In genomic region chr12:112466835-112467234, GRCh38 we compare ENCODE assay signal across 1 cellular context.
TF ChIP-seq lines count a peak whose summit lies in the region.

No MANE protein-coding gene starts in this region.

TF ChIP-seq in HepG2, 621 proteins besides CTCF, POLR2A, EP300 and RAD21:
- TF ChIP-seq ZNF775 (CRISPR knock-in tag; IDR thresholded peaks at IDR 0.05; ENCODE audit: borderline replicate concordance), result no peak
- TF ChIP-seq, protein P1, sequence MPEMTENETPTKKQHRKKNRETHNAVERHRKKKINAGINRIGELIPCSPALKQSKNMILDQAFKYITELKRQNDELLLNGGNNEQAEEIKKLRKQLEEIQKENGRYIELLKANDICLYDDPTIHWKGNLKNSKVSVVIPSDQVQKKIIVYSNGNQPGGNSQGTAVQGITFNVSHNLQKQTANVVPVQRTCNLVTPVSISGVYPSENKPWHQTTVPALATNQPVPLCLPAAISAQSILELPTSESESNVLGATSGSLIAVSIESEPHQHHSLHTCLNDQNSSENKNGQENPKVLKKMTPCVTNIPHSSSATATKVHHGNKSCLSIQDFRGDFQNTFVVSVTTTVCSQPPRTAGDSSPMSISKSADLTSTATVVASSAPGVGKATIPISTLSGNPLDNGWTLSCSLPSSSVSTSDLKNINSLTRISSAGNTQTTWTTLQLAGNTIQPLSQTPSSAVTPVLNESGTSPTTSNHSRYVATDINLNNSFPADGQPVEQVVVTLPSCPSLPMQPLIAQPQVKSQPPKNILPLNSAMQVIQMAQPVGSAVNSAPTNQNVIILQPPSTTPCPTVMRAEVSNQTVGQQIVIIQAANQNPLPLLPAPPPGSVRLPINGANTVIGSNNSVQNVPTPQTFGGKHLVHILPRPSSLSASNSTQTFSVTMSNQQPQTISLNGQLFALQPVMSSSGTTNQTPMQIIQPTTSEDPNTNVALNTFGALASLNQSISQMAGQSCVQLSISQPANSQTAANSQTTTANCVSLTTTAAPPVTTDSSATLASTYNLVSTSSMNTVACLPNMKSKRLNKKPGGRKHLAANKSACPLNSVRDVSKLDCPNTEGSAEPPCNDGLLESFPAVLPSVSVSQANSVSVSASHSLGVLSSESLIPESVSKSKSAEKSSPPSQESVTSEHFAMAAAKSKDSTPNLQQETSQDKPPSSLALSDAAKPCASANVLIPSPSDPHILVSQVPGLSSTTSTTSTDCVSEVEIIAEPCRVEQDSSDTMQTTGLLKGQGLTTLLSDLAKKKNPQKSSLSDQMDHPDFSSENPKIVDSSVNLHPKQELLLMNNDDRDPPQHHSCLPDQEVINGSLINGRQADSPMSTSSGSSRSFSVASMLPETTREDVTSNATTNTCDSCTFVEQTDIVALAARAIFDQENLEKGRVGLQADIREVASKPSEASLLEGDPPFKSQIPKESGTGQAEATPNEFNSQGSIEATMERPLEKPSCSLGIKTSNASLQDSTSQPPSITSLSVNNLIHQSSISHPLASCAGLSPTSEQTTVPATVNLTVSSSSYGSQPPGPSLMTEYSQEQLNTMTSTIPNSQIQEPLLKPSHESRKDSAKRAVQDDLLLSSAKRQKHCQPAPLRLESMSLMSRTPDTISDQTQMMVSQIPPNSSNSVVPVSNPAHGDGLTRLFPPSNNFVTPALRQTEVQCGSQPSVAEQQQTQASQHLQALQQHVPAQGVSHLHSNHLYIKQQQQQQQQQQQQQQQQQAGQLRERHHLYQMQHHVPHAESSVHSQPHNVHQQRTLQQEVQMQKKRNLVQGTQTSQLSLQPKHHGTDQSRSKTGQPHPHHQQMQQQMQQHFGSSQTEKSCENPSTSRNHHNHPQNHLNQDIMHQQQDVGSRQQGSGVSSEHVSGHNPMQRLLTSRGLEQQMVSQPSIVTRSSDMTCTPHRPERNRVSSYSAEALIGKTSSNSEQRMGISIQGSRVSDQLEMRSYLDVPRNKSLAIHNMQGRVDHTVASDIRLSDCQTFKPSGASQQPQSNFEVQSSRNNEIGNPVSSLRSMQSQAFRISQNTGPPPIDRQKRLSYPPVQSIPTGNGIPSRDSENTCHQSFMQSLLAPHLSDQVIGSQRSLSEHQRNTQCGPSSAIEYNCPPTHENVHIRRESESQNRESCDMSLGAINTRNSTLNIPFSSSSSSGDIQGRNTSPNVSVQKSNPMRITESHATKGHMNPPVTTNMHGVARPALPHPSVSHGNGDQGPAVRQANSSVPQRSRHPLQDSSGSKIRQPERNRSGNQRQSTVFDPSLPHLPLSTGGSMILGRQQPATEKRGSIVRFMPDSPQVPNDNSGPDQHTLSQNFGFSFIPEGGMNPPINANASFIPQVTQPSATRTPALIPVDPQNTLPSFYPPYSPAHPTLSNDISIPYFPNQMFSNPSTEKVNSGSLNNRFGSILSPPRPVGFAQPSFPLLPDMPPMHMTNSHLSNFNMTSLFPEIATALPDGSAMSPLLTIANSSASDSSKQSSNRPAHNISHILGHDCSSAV (CRISPR knock-in tag; IDR thresholded peaks at IDR 0.05; ENCODE audit: borderline replicate concordance), result no peak
- TF ChIP-seq, protein P2, sequence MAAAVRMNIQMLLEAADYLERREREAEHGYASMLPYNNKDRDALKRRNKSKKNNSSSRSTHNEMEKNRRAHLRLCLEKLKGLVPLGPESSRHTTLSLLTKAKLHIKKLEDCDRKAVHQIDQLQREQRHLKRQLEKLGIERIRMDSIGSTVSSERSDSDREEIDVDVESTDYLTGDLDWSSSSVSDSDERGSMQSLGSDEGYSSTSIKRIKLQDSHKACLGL (CRISPR knock-in tag; IDR thresholded peaks at IDR 0.05), result no peak
- TF ChIP-seq, protein P3, sequence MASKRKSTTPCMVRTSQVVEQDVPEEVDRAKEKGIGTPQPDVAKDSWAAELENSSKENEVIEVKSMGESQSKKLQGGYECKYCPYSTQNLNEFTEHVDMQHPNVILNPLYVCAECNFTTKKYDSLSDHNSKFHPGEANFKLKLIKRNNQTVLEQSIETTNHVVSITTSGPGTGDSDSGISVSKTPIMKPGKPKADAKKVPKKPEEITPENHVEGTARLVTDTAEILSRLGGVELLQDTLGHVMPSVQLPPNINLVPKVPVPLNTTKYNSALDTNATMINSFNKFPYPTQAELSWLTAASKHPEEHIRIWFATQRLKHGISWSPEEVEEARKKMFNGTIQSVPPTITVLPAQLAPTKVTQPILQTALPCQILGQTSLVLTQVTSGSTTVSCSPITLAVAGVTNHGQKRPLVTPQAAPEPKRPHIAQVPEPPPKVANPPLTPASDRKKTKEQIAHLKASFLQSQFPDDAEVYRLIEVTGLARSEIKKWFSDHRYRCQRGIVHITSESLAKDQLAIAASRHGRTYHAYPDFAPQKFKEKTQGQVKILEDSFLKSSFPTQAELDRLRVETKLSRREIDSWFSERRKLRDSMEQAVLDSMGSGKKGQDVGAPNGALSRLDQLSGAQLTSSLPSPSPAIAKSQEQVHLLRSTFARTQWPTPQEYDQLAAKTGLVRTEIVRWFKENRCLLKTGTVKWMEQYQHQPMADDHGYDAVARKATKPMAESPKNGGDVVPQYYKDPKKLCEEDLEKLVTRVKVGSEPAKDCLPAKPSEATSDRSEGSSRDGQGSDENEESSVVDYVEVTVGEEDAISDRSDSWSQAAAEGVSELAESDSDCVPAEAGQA (IDR thresholded peaks at IDR 0.05; ENCODE audit: low read depth), result no peak
- TF ChIP-seq, protein P3 (CRISPR knock-in tag; IDR thresholded peaks at IDR 0.05; ENCODE audit: borderline replicate concordance), result no peak
